ENCODE assay signal across 8 cellular contexts in genomic region chr1:171743014-171743870, GRCh38. TPM values are rescaled to one million over a fixed set of nuclear protein-coding genes. Genes with fewer than 3 reads are reported as not detected.
DNase-seq lines count a peak whose midpoint lies in the region; ATAC-seq and TF ChIP-seq lines count a peak whose summit lies in the region.

No MANE protein-coding gene starts in this region.

- H3K4me1 ChIP-seq in CD8-positive, alpha-beta T cell (ENCODE audit: insufficient read depth, low read length): peaks cover 39% of the 10 kb centered on the region
- H3K4me1 ChIP-seq in heart left ventricle: peaks cover 0 to 44% (median 23%) of the 10 kb centered on the region in 12 donors

- no peaks in the 10 kb centered on the region for H3K27me3 ChIP-seq in CD8-positive, alpha-beta T cell (ENCODE audit: insufficient read depth, low read length)
- H3K27me3 ChIP-seq in heart left ventricle: no peaks in the 10 kb centered on the region

- no peaks in the 10 kb centered on the region for H3K9me3 Mint-ChIP-seq in CD8-positive, alpha-beta T cell
- H3K9me3 Mint-ChIP-seq in activated naive CD4-positive, alpha-beta T cell treated with anti-CD3 and anti-CD28 coated beads, Interleukin-2, amount 50 U/mL, for 24 hours: no peaks in the 10 kb centered on the region

- no peak for ATAC-seq in CD8-positive, alpha-beta T cell
- ATAC-seq in heart left ventricle (peak in 3 of 4 donors; percentile 11 to 35 (median 14)), HG03571 (IDR thresholded peaks at IDR 0.05; ENCODE audit: unreplicated experiment) (no peak), HG02870 (IDR thresholded peaks at IDR 0.05; ENCODE audit: unreplicated experiment) (no peak)

- peak overlapping the region; percentile 100 for H3K27ac Mint-ChIP-seq in CD8-positive, alpha-beta T cell
- H3K27ac Mint-ChIP-seq in activated naive CD4-positive, alpha-beta T cell treated with anti-CD3 and anti-CD28 coated beads, Interleukin-2, amount 50 U/mL, for 24 hours: peak overlapping the region; percentile 100

- TF ChIP-seq POLR2A in heart left ventricle (IDR thresholded peaks at IDR 0.05): no peak

- no peaks in the 10 kb centered on the region for H3K36me3 ChIP-seq in CD8-positive, alpha-beta T cell (ENCODE audit: insufficient read depth, low read length)
- peaks cover 0 to 6% (median 0%) of the 10 kb centered on the region in 9 donors for H3K36me3 ChIP-seq in heart left ventricle

- H3K4me3 Mint-ChIP-seq in CD8-positive, alpha-beta T cell: peak overlapping the region; percentile 100
- H3K4me3 Mint-ChIP-seq in activated naive CD4-positive, alpha-beta T cell treated with anti-CD3 and anti-CD28 coated beads, Interleukin-2, amount 50 U/mL, for 24 hours: peak overlapping the region; percentile 98

- peaks cover 16% of the 10 kb centered on the region for H3K36me3 Mint-ChIP-seq in CD8-positive, alpha-beta T cell
- peaks cover under 1% of the 10 kb centered on the region for H3K36me3 Mint-ChIP-seq in activated naive CD4-positive, alpha-beta T cell treated with anti-CD3 and anti-CD28 coated beads, Interleukin-2, amount 50 U/mL, for 24 hours

- H3K9me3 ChIP-seq in CD8-positive, alpha-beta T cell (ENCODE audit: low read length): no peaks in the 10 kb centered on the region
- no peaks in the 10 kb centered on the region for H3K9me3 ChIP-seq in heart left ventricle

- no peaks in the 10 kb centered on the region for H3K27me3 Mint-ChIP-seq in CD8-positive, alpha-beta T cell (ENCODE audit: low read depth)
- no peaks in the 10 kb centered on the region for H3K27me3 Mint-ChIP-seq in activated naive CD4-positive, alpha-beta T cell treated with anti-CD3 and anti-CD28 coated beads, Interleukin-2, amount 50 U/mL, for 24 hours

- H3K4me3 ChIP-seq in CD8-positive, alpha-beta T cell (ENCODE audit: low read depth, low read length): peak overlapping the region; percentile 99
- H3K4me3 ChIP-seq in heart left ventricle: peak overlapping the region; percentile 68 to 96 (median 88)

- no peak for TF ChIP-seq CTCF in CD8-positive, alpha-beta T cell (IDR thresholded peaks at IDR 0.05)
- no peak for TF ChIP-seq CTCF in heart left ventricle (IDR thresholded peaks at IDR 0.05)

- CTCF ChIA-PET in CD8-positive, alpha-beta T cell (lab: Charles Lee): interaction anchor here (0.8 to 3.5 kb wide), 6 partner anchors 32 to 258 kb away, joined by 3 to 14 read pairs (median 4); partner anchors contain the start of genes METTL13 and PRRC2C

- WGBS in heart left ventricle, 4 donors: 18 to 28% (median 20%) methylated on average over 9 of the region's 9 CpGs

- peaks cover 51% of the 10 kb centered on the region for H3K4me1 Mint-ChIP-seq in CD8-positive, alpha-beta T cell (ENCODE audit: low read depth)
- H3K4me1 Mint-ChIP-seq in activated naive CD4-positive, alpha-beta T cell treated with anti-CD3 and anti-CD28 coated beads, Interleukin-2, amount 50 U/mL, for 24 hours: peaks cover 54% of the 10 kb centered on the region

- DNase-seq in CD8-positive, alpha-beta T cell: no peak
- peak; percentile 95 for DNase-seq in LHCN-M2 (ENCODE audit: low read depth)
- DNase-seq in heart left ventricle: no peak
- DNase-seq in pulmonary artery endothelial cell (ENCODE audit: low read depth, low spot score): peak; percentile 29
- DNase-seq in ureter (ENCODE audit: low spot score): no peak

- POLR2A ChIA-PET in CD8-positive, alpha-beta T cell (lab: Charles Lee): interaction anchor here (1.1 to 5.3 kb wide), 8 partner anchors 23 to 258 kb away, joined by 3 to 57 read pairs (median 9); partner anchors contain the start of genes DNM3, METTL13 and PRRC2C

- intact Hi-C loops in CD8-positive, alpha-beta T cell (cut with DNase I, micrococcal nuclease): loop anchor here (2.0 to 10.0 kb wide), 8 partner anchors 98 to 1951 kb away; partner anchors contain the start of genes SCYL3 (in 2 of the 2), DNM3 (in 1 of the 2), METTL18 (in 1 of the 2) and PRDX6 (in 1 of the 2)
- intact Hi-C loops in heart left ventricle (cut with DNase I): loop anchor here in 8 of 10 donors (1.0 to 5.0 kb wide), 5 partner anchors 38 to 96 kb away; partner anchors contain the start of gene METTL13 (in 7 of the 8)

- peak overlapping the region; percentile 99 for H3K27ac ChIP-seq in CD8-positive, alpha-beta T cell (ENCODE audit: low read depth, low read length)
- peak overlapping the region; percentile 86 to 98 (median 95) for H3K27ac ChIP-seq in heart left ventricle

RNA-seq across cellular contexts. Expression of gene VAMP4, which starts 1.4 kb away (rescaled TPM):
- 1 to 10 TPM; 8.4 to 8.6 TPM for total RNA-seq in CD8-positive, alpha-beta T cell
- 6.4 and 7.2 TPM in 2 replicates for total RNA-seq in LHCN-M2 (2014; rRNA removed)
- 5.0 TPM for polyA plus RNA-seq in LHCN-M2 (2012)
- total RNA-seq in heart left ventricle: 10 to 100 TPM in 2 of 9 donors, 1 to 10 TPM in 7; 3.8 to 11.3 (median 7.2) TPM
- 1 to 10 TPM; 4.2 to 6.7 TPM for polyA plus RNA-seq in heart left ventricle
- total RNA-seq in pulmonary artery endothelial cell: 4.3 and 5.2 TPM in 2 replicates
- total RNA-seq in ureter: 16.3 TPM

RNA-seq across cellular contexts. Expression of gene METTL13, which starts 38.2 kb away (rescaled TPM):
- total RNA-seq in CD8-positive, alpha-beta T cell: 1 to 10 TPM; 6.6 to 6.9 TPM
- total RNA-seq in LHCN-M2 (2014; rRNA removed): 31.9 and 35.9 TPM in 2 replicates
- 27.0 TPM for polyA plus RNA-seq in LHCN-M2 (2012)
- total RNA-seq in heart left ventricle: 10 to 100 TPM; 13.1 to 24.1 (median 14.8) TPM
- 10 to 100 TPM in 1 of 2 donors, 1 to 10 TPM in 1; 5.0 to 29.2 TPM for polyA plus RNA-seq in heart left ventricle
- 28.6 and 45.7 TPM in 2 replicates for total RNA-seq in pulmonary artery endothelial cell
- total RNA-seq in ureter: 36.3 TPM

Comparison
In these comparisons a context has a peak if more than half of its experiments do, and no peak if none do; other contexts are left out.
1. ATAC-seq: peak in heart left ventricle (3 of 4); none in CD8-positive, alpha-beta T cell (single experiment), HG03571 (single experiment) and HG02870 (single experiment).
2. DNase-seq: peak in LHCN-M2 (single experiment) and pulmonary artery endothelial cell (single experiment); none in CD8-positive, alpha-beta T cell (0 of 7), heart left ventricle (0 of 5) and ureter (single experiment).